ENCODE assay signal across 16 cellular contexts in genomic region chr1:47582891-47583608, GRCh38.
A peak's percentile ranks its signal among the peaks of the same experiment; 100 is the strongest.
DNase-seq lines count a peak whose midpoint lies in the region; ATAC-seq and TF ChIP-seq lines count a peak whose summit lies in the region.
"Had no signal": no experiment of that assay in that cellular context is flagged by ENCODE, and none has a peak within 500 bp of the region (broad histone marks: within the 10 kb centered on the region; RNA-seq: fewer than 3 reads in every experiment).

No MANE protein-coding gene starts in this region.

- no peaks in the 10 kb centered on the region for H4K20me1 ChIP-seq in GM23338 (replicated peaks; ENCODE audit: insufficient read depth)

- no peaks in the 10 kb centered on the region for H3F3A ChIP-seq in GM23338 (replicated peaks; ENCODE audit: low read depth)

- intact Hi-C loops in posterior vena cava (cut with DNase I): no loop called here

- H3K9me3 Mint-ChIP-seq in GM23338: no peaks in the 10 kb centered on the region
- no peaks in the 10 kb centered on the region for H3K9me3 Mint-ChIP-seq in naive thymus-derived CD8-positive, alpha-beta T cell
- H3K9me3 Mint-ChIP-seq: activated CD4-positive, alpha-beta T cell treated with anti-CD3 and anti-CD28 coated beads, Interleukin-2, amount 10 ng/mL, durations not matched to agents 7 days and 5 days had no signal

- ATAC-seq in GM23338: peak; percentile 68
- no peak for ATAC-seq in HG03196 (IDR thresholded peaks at IDR 0.05; ENCODE audit: unreplicated experiment)
- ATAC-seq in naive thymus-derived CD8-positive, alpha-beta T cell: no peak

- H3K4me2 ChIP-seq in GM23338: no peak overlapping the region

- no peaks in the 10 kb centered on the region for H3K4me1 ChIP-seq in GM23338 (ENCODE audit: insufficient read depth)

- peaks cover 11% of the 10 kb centered on the region for H3K4me1 Mint-ChIP-seq in GM23338
- peaks cover 2 to 5% (median 2%) of the 10 kb centered on the region in 4 donors for H3K4me1 Mint-ChIP-seq in naive thymus-derived CD8-positive, alpha-beta T cell
- H3K4me1 Mint-ChIP-seq: activated CD4-positive, alpha-beta T cell treated with anti-CD3 and anti-CD28 coated beads, Interleukin-2, amount 10 ng/mL, durations not matched to agents 7 days and 5 days had no signal

- H3K27ac Mint-ChIP-seq in GM23338: no peak overlapping the region; the same call in 1 of the 2 replicates
- no peak overlapping the region for H3K27ac Mint-ChIP-seq in naive thymus-derived CD8-positive, alpha-beta T cell
- H3K27ac Mint-ChIP-seq: activated CD4-positive, alpha-beta T cell treated with anti-CD3 and anti-CD28 coated beads, Interleukin-2, amount 10 ng/mL, durations not matched to agents 7 days and 5 days had no signal

- DNase-seq in GM23338 (ENCODE audit: low spot score): no peak
- DNase-seq in SW480 (ENCODE audit: low spot score): peak; percentile 38
- peak; percentile 16 for DNase-seq in epithelial cell of prostate (ENCODE audit: low read depth, low spot score)
- DNase-seq in posterior vena cava (ENCODE audit: low spot score): peak; percentile 54
- no peak for DNase-seq in NCI-H1436 treated with DMSO at 0.1 percent for 48 hours (lab: John Stamatoyannopoulos, UW)
- no peak for DNase-seq in NOMO-1 treated with DMSO at 0.1 percent for 48 hours (lab: John Stamatoyannopoulos, UW; ENCODE audit: unreplicated experiment)
- DNase-seq in naive thymus-derived CD8-positive, alpha-beta T cell: no peak
- DNase-seq: activated CD4-positive, alpha-beta T cell treated with anti-CD3 and anti-CD28 coated beads, Interleukin-2, amount 10 ng/mL, durations not matched to agents 7 days and 5 days; activated gamma-delta T cell; effector CD8-positive, alpha-beta T cell; foreskin fibroblast; MG63; NCI-H2081; NCI-H526 treated with DMSO at 0.1 percent for 48 hours; RPMI8226 had no signal

- H3K9me2 ChIP-seq in GM23338 (ENCODE audit: insufficient read depth): no peaks in the 10 kb centered on the region

- no peaks in the 10 kb centered on the region for H3K36me3 ChIP-seq in GM23338 (ENCODE audit: insufficient read depth)
- H3K36me3 ChIP-seq: MG63 had no signal

- TF ChIP-seq CTCF in GM23338 (conservative IDR thresholded peaks at IDR 0.05; ENCODE audit: low read depth in 2 of 2): no peak

- H3K4me3 Mint-ChIP-seq in GM23338: no peak overlapping the region
- H3K4me3 Mint-ChIP-seq in naive thymus-derived CD8-positive, alpha-beta T cell: peak overlapping the region in 1 of 10 donors; percentile 24
- H3K4me3 Mint-ChIP-seq: activated CD4-positive, alpha-beta T cell treated with anti-CD3 and anti-CD28 coated beads, Interleukin-2, amount 10 ng/mL, durations not matched to agents 7 days and 5 days had no signal

- H2AFZ ChIP-seq in GM23338: peak overlapping the region; percentile 56; the same call in 1 of the 2 replicates

- no peaks in the 10 kb centered on the region for H3K27me3 ChIP-seq in GM23338 (ENCODE audit: insufficient read depth)

- peaks cover 8% of the 10 kb centered on the region for H3K27me3 Mint-ChIP-seq in GM23338 (ENCODE audit: insufficient read depth, low read depth, poor library complexity)
- peaks cover 13 to 32% (median 16%) of the 10 kb centered on the region in 5 donors for H3K27me3 Mint-ChIP-seq in naive thymus-derived CD8-positive, alpha-beta T cell

- H3K27ac ChIP-seq in GM23338 (ENCODE audit: low read depth) (no peak overlapping the region), epithelial cell of prostate (no peak overlapping the region)

- H3K79me2 ChIP-seq in GM23338 (replicated peaks; ENCODE audit: insufficient read depth): no peaks in the 10 kb centered on the region

- POLR2A ChIA-PET in naive thymus-derived CD8-positive, alpha-beta T cell (lab: Charles Lee): no interaction called here

- H3K4me3 ChIP-seq in GM23338: no peak overlapping the region
- H3K4me3 ChIP-seq: MG63 had no signal

- H3K36me3 Mint-ChIP-seq in GM23338 (ENCODE audit: low read depth): no peaks in the 10 kb centered on the region
- H3K36me3 Mint-ChIP-seq in naive thymus-derived CD8-positive, alpha-beta T cell: no peaks in the 10 kb centered on the region

TF ChIP-seq in GM23338, 12 proteins besides CTCF, POLR2A, EP300 and RAD21 (continues in another document):
- TF ChIP-seq STAT1 (IDR thresholded peaks at IDR 0.05; ENCODE audit: unreplicated experiment): no peak
- TF ChIP-seq JUNB (IDR thresholded peaks at IDR 0.05; ENCODE audit: unreplicated experiment): no peak
- TF ChIP-seq, protein P1, sequence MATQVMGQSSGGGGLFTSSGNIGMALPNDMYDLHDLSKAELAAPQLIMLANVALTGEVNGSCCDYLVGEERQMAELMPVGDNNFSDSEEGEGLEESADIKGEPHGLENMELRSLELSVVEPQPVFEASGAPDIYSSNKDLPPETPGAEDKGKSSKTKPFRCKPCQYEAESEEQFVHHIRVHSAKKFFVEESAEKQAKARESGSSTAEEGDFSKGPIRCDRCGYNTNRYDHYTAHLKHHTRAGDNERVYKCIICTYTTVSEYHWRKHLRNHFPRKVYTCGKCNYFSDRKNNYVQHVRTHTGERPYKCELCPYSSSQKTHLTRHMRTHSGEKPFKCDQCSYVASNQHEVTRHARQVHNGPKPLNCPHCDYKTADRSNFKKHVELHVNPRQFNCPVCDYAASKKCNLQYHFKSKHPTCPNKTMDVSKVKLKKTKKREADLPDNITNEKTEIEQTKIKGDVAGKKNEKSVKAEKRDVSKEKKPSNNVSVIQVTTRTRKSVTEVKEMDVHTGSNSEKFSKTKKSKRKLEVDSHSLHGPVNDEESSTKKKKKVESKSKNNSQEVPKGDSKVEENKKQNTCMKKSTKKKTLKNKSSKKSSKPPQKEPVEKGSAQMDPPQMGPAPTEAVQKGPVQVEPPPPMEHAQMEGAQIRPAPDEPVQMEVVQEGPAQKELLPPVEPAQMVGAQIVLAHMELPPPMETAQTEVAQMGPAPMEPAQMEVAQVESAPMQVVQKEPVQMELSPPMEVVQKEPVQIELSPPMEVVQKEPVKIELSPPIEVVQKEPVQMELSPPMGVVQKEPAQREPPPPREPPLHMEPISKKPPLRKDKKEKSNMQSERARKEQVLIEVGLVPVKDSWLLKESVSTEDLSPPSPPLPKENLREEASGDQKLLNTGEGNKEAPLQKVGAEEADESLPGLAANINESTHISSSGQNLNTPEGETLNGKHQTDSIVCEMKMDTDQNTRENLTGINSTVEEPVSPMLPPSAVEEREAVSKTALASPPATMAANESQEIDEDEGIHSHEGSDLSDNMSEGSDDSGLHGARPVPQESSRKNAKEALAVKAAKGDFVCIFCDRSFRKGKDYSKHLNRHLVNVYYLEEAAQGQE (IDR thresholded peaks at IDR 0.05; ENCODE audit: unreplicated experiment): no peak
- no peak for TF ChIP-seq POLR2AphosphoS5 (IDR thresholded peaks at IDR 0.05; ENCODE audit: low read depth)
- no peak for TF ChIP-seq CREB1 (CRISPR knock-in tag; IDR thresholded peaks at IDR 0.05; ENCODE audit: low read depth)
- TF ChIP-seq ZNF114 (CRISPR knock-in tag; IDR thresholded peaks at IDR 0.05): no peak
- no peak for TF ChIP-seq ETS1 (IDR thresholded peaks at IDR 0.05)
- no peak for TF ChIP-seq EZH2phosphoT487 (IDR thresholded peaks at IDR 0.05; ENCODE audit: unreplicated experiment)
- no peak for TF ChIP-seq EZH2 (IDR thresholded peaks at IDR 0.05; ENCODE audit: low read depth, unreplicated experiment)
- no peak for TF ChIP-seq ZNF331 (CRISPR knock-in tag; IDR thresholded peaks at IDR 0.05; ENCODE audit: low read depth)
- no peak for TF ChIP-seq NANOG (IDR thresholded peaks at IDR 0.05; ENCODE audit: borderline replicate concordance)

Comparison
In these comparisons a context has a peak if more than half of its experiments do, and no peak if none do; other contexts are left out.
1. DNase-seq: peak in SW480 (single experiment), epithelial cell of prostate (single experiment) and posterior vena cava (single experiment); none in GM23338 (single experiment), NCI-H1436 treated with DMSO at 0.1 percent for 48 hours (single experiment), NOMO-1 treated with DMSO at 0.1 percent for 48 hours (single experiment) and naive thymus-derived CD8-positive, alpha-beta T cell (0 of 10).